7 cellular contexts compared by ENCODE assay signal in genomic region chr1:27569088-27569459, GRCh38. TPM values are rescaled to one million over a fixed set of nuclear protein-coding genes. Genes with fewer than 3 reads are reported as not detected.
DNase-seq lines count a peak whose midpoint lies in the region; ATAC-seq, FAIRE-seq and TF ChIP-seq lines count a peak whose summit lies in the region.

No MANE protein-coding gene starts in this region.

- H3K27me3 ChIP-seq in IMR-90 (ENCODE audit: control insufficient read depth, insufficient read depth, low read length): no peaks in the 10 kb centered on the region
- H3K27me3 ChIP-seq in keratinocyte (ENCODE audit: control insufficient read depth, extremely low read depth, insufficient read depth, low read length): no peaks in the 10 kb centered on the region
- no peaks in the 10 kb centered on the region for H3K27me3 ChIP-seq in stomach smooth muscle (ENCODE audit: control insufficient read depth in 1 of 2, insufficient read depth in 2 of 2, low read length in 2 of 2)
- H3K27me3 ChIP-seq in SJCRH30: no peaks in the 10 kb centered on the region

- DNase-seq in IMR-90 (no peak), keratinocyte (ENCODE audit: low read depth, low spot score) (no peak), GM19238 (ENCODE audit: insufficient read length, low spot score) (no peak), SJCRH30 (no peak)
- no peak for DNase-seq in activated naive CD4-positive, alpha-beta T cell treated with anti-CD3 and anti-CD28 coated beads, Interleukin-2, amount 50 U/mL, for 72 hours (ENCODE audit: low spot score in 2 of 2)

- TF ChIP-seq POLR2A in IMR-90 (IDR thresholded peaks at IDR 0.05; ENCODE audit: low read depth, low read length): no peak

- H3K4me3 ChIP-seq in IMR-90 (ENCODE audit: insufficient read depth, low read depth, low read length): no peak overlapping the region
- H3K4me3 ChIP-seq in keratinocyte (ENCODE audit: control insufficient read depth in 2 of 3, extremely low read depth in 1 of 3, insufficient read depth in 2 of 3, low read depth in 1 of 3, low read length in 3 of 3): no peak overlapping the region
- H3K4me3 ChIP-seq in stomach smooth muscle (ENCODE audit: low read length in 2 of 2): peak overlapping the region; percentile 34 to 69
- no peak overlapping the region for H3K4me3 ChIP-seq in SJCRH30

- H2AFZ ChIP-seq in IMR-90 (replicated peaks; ENCODE audit: low read length, poor library complexity) (no peak overlapping the region), keratinocyte (ENCODE audit: control insufficient read depth, low read length) (no peak overlapping the region)

- H3K4me2 ChIP-seq in IMR-90 (ENCODE audit: low read depth, low read length) (no peak overlapping the region; the same call in 1 of the 2 replicates), keratinocyte (ENCODE audit: control insufficient read depth, extremely low read depth, insufficient read depth, low read depth, low read length) (peak overlapping the region; percentile 46)

- FAIRE-seq in keratinocyte (lab: Jason Lieb, UNC): no peak

- H2AK5ac ChIP-seq in IMR-90 (ENCODE audit: low read depth, low read length): peak overlapping the region; percentile 43

- H3K9me3 Mint-ChIP-seq in activated naive CD4-positive, alpha-beta T cell treated with anti-CD3 and anti-CD28 coated beads, Interleukin-2, amount 50 U/mL, for 72 hours: no peaks in the 10 kb centered on the region

- no peak overlapping the region for H3K56ac ChIP-seq in IMR-90 (ENCODE audit: extremely low read depth, insufficient read depth, low read length)

- H2BK15ac ChIP-seq in IMR-90 (ENCODE audit: low read depth, low read length): no peak overlapping the region

- H3K4ac ChIP-seq in IMR-90 (ENCODE audit: low read depth, low read length): peak overlapping the region; percentile 15; the same call in 1 of the 2 replicates

- ATAC-seq in IMR-90 (ENCODE audit: low read depth) (no peak), HG03354 (IDR thresholded peaks at IDR 0.05; ENCODE audit: poor library complexity, severe bottlenecking, unreplicated experiment) (no peak)
- ATAC-seq in activated naive CD4-positive, alpha-beta T cell treated with anti-CD3 and anti-CD28 coated beads, Interleukin-2, amount 50 U/mL, for 72 hours: peak; percentile 5 to 19

- H2BK120ac ChIP-seq in IMR-90 (ENCODE audit: low read depth, low read length): no peak overlapping the region

- H3K9ac ChIP-seq in IMR-90 (ENCODE audit: low read depth, low read length) (0 out of 2 replicates have a peak overlapping the region, but pooled peaks have one; percentile 7), keratinocyte (ENCODE audit: control insufficient read depth, extremely low read depth, insufficient read depth, low read length) (peak overlapping the region; percentile 54), stomach smooth muscle (ENCODE audit: low read length in 2 of 2) (peak overlapping the region; percentile 21 to 47)

- TF ChIP-seq CTCF in IMR-90 (conservative IDR thresholded peaks at IDR 0.05; ENCODE audit: low read depth, low read length) (no peak), keratinocyte (optimal IDR thresholded peaks at IDR 0.05 in 1 of 3, IDR thresholded peaks at IDR 0.05 in 1 of 3, conservative IDR thresholded peaks at IDR 0.05 in 1 of 3; ENCODE audit: extremely low read depth in 1 of 3, insufficient read depth in 2 of 3, low read length in 3 of 3) (no peak)

- H3K23ac ChIP-seq in IMR-90 (ENCODE audit: low read depth, low read length): peak overlapping the region; percentile 69; the same call in 1 of the 2 replicates

- H3K18ac ChIP-seq in IMR-90 (ENCODE audit: low read depth, low read length): no peak overlapping the region

- intact Hi-C loops in IMR-90 (cut with micrococcal nuclease): no loop called here

- no peak for TF ChIP-seq RAD21 in IMR-90 (IDR thresholded peaks at IDR 0.05; ENCODE audit: low read length)

- CTCF ChIA-PET in IMR-90 (lab: Yijun Ruan, JAX): interaction anchor here (0.8 to 3.0 kb wide), 4 partner anchors 10 to 33 kb away, joined by 4 to 13 read pairs (median 4); no protein-coding TSS in a partner anchor

- in situ Hi-C loops in IMR-90 (cut with MboI; ENCODE audit: low sequenced_read_pairs): no loop called here

- H3K27ac Mint-ChIP-seq in activated naive CD4-positive, alpha-beta T cell treated with anti-CD3 and anti-CD28 coated beads, Interleukin-2, amount 50 U/mL, for 72 hours: no peak overlapping the region

- H2BK5ac ChIP-seq in IMR-90 (ENCODE audit: low read depth, low read length, poor library complexity, severe bottlenecking): no peak overlapping the region

- peak overlapping the region; percentile 39 for H2AK9ac ChIP-seq in IMR-90 (replicated peaks; ENCODE audit: low read depth, low read length, poor library complexity)

- H3K4me1 ChIP-seq in IMR-90 (ENCODE audit: control insufficient read depth, insufficient read depth, low read length) (peaks cover 60% of the 10 kb centered on the region), keratinocyte (ENCODE audit: control insufficient read depth, extremely low read depth, insufficient read depth, low read length) (peaks cover 63% of the 10 kb centered on the region), stomach smooth muscle (ENCODE audit: control insufficient read depth, insufficient read depth, low read length) (peaks cover 100% of the 10 kb centered on the region), SJCRH30 (peaks cover 70% of the 10 kb centered on the region)

- H3K79me1 ChIP-seq in IMR-90 (ENCODE audit: low read depth in 1 of 2, low read length in 2 of 2): peaks cover 58 to 95% of the 10 kb centered on the region in 2 experiments; a peak in 3 of 4 replicates

- no peaks in the 10 kb centered on the region for H3K36me3 ChIP-seq in IMR-90 (ENCODE audit: control insufficient read depth, insufficient read depth, low read length)
- peaks cover 3 to 8% of the 10 kb centered on the region in 2 experiments for H3K36me3 ChIP-seq in keratinocyte (ENCODE audit: control insufficient read depth in 2 of 2, extremely low read depth in 1 of 2, insufficient read depth in 2 of 2, low read length in 2 of 2)
- H3K36me3 ChIP-seq in stomach smooth muscle (ENCODE audit: control insufficient read depth in 2 of 2, insufficient read depth in 2 of 2, low read length in 2 of 2): peaks cover 0 to 2% of the 10 kb centered on the region in 2 donors
- peaks cover 16% of the 10 kb centered on the region; the same call in 1 of the 2 replicates for H3K36me3 ChIP-seq in SJCRH30

- H3K27ac ChIP-seq in IMR-90 (ENCODE audit: insufficient read depth, low read length): no peak overlapping the region
- H3K27ac ChIP-seq in keratinocyte (ENCODE audit: control insufficient read depth, insufficient read depth, low read length): peak overlapping the region; percentile 44
- H3K27ac ChIP-seq in stomach smooth muscle (ENCODE audit: low read length): peak overlapping the region; percentile 94
- no peak overlapping the region for H3K27ac ChIP-seq in SJCRH30

- H3K14ac ChIP-seq in IMR-90 (replicated peaks; ENCODE audit: low read depth, low read length): no peak overlapping the region

- H3K9me3 ChIP-seq in IMR-90 (ENCODE audit: control insufficient read depth, insufficient read depth, low read length) (no peaks in the 10 kb centered on the region), keratinocyte (ENCODE audit: control insufficient read depth, low read depth, low read length) (no peaks in the 10 kb centered on the region), stomach smooth muscle (ENCODE audit: control insufficient read depth in 2 of 2, low read length in 2 of 2) (no peaks in the 10 kb centered on the region), SJCRH30 (replicated peaks) (no peaks in the 10 kb centered on the region)

- H4K91ac ChIP-seq in IMR-90 (ENCODE audit: insufficient read depth, low read depth, low read length): 0 out of 2 replicates have a peak overlapping the region, but pooled peaks have one; percentile 9

- no TSS peak for BruUV-seq in IMR-90 (replicated peaks; lab: Mats Ljungman, UMichigan)

- peaks cover 39% of the 10 kb centered on the region for H3K79me2 ChIP-seq in keratinocyte (ENCODE audit: control insufficient read depth, insufficient read depth, low read length)

- dilution Hi-C loops in IMR-90 (cut with HindIII; ENCODE audit: low sequenced_read_pairs, unreplicated experiment): no loop called here
- dilution Hi-C loops in keratinocyte (cut with MboI; ENCODE audit: extremely low pct_ligation_motif_present, low sequenced_read_pairs): no loop called here

- H3K9me1 ChIP-seq in IMR-90 (ENCODE audit: insufficient read depth, low read length): peaks cover 20% of the 10 kb centered on the region
- no peaks in the 10 kb centered on the region for H3K9me1 ChIP-seq in keratinocyte (ENCODE audit: control insufficient read depth, extremely low read depth, insufficient read depth, low read length)

- H3K36me3 Mint-ChIP-seq in activated naive CD4-positive, alpha-beta T cell treated with anti-CD3 and anti-CD28 coated beads, Interleukin-2, amount 50 U/mL, for 72 hours: no peaks in the 10 kb centered on the region

- no peak overlapping the region for H4K5ac ChIP-seq in IMR-90 (ENCODE audit: low read depth, low read length)

- H4K8ac ChIP-seq in IMR-90 (ENCODE audit: low read depth in 2 of 2, low read length in 2 of 2): no peak overlapping the region; a peak in 1 of 4 replicates

- POLR2A ChIA-PET in IMR-90 (lab: Charles Lee; ENCODE audit: unreplicated experiment): no interaction called here

- 0 out of 2 replicates have a peak overlapping the region, but pooled peaks have one; percentile 38 for H2BK20ac ChIP-seq in IMR-90 (ENCODE audit: low read depth, low read length)

- H4K20me1 ChIP-seq in IMR-90 (ENCODE audit: insufficient read depth, low read length) (peaks cover 59% of the 10 kb centered on the region), keratinocyte (ENCODE audit: control insufficient read depth, extremely low read depth, insufficient read depth, low read length) (no peaks in the 10 kb centered on the region)

- whole genome bisulfite sequencing in IMR-90 (ENCODE audit: extremely low coverage in 2 of 2, insufficient read length in 1 of 2), 2 experiments: 90% methylated on average over 2 of the region's 3 CpGs; no CpG with 5 or more reads in 1 of the 2 experiments

TF ChIP-seq in IMR-90, 13 proteins besides CTCF, POLR2A, EP300 and RAD21 (continues in another document):
- TF ChIP-seq FOS (IDR thresholded peaks at IDR 0.05; ENCODE audit: low read depth, low read length): no peak

RNA-seq across cellular contexts. Expression of gene AHDC1, which starts 34.9 kb away (rescaled TPM):
- 1.7 and 2.0 TPM in 2 replicates for total RNA-seq in IMR-90 (2012; rRNA removed)
- polyA plus RNA-seq in IMR-90 (2012; rRNA removed) (11.6 and 16.1 TPM in 2 replicates), keratinocyte (3.9 to 4.2 TPM (median 4.1 TPM) in 3 replicates)
- 4.9 and 11.5 TPM in 2 replicates for polyA plus RNA-seq in IMR-90 (2012; cell fraction: cytosol; rRNA removed)
- 25.9 and 46.8 TPM in 2 replicates for polyA plus RNA-seq in IMR-90 (2012; cell fraction: nucleus; rRNA removed; ENCODE audit: low replicate concordance)
- total RNA-seq in activated naive CD4-positive, alpha-beta T cell treated with anti-CD3 and anti-CD28 coated beads, Interleukin-2, amount 50 U/mL, for 72 hours: 10 to 100 TPM; 12.8 to 16.5 TPM
- polyA plus RNA-seq in keratinocyte (2011; ENCODE audit: low read depth): 7.2 TPM
- polyA plus RNA-seq in keratinocyte (2011; cell fraction: cytosol; rRNA removed): 3.6 and 5.3 TPM in 2 replicates
- polyA plus RNA-seq in keratinocyte (2011; cell fraction: nucleus; rRNA removed): 24.5 and 32.9 TPM in 2 replicates
- 13.6 and 18.7 TPM in 2 replicates for polyA plus RNA-seq in keratinocyte (2012; ENCODE audit: low replicate concordance)
- polyA minus RNA-seq in keratinocyte: 7.9 to 15.7 TPM (median 10.4 TPM) in 3 replicates
- polyA minus RNA-seq in keratinocyte (2011; cell fraction: cytosol; rRNA and poly(A)+ RNA removed): 8.8 TPM
- 19.1 and 26.2 TPM in 2 replicates for polyA minus RNA-seq in keratinocyte (2011; cell fraction: nucleus; rRNA and poly(A)+ RNA removed)
- 29.7 and 30.6 TPM in 2 replicates for total RNA-seq in SJCRH30 (2014; rRNA removed; shearing (Covaris generic))

Comparison
In these comparisons a context has a peak if more than half of its experiments do, and no peak if none do; other contexts are left out.
1. ATAC-seq: peak in activated naive CD4-positive, alpha-beta T cell treated with anti-CD3 and anti-CD28 coated beads, Interleukin-2, amount 50 U/mL, for 72 hours (2 of 2); none in IMR-90 (single experiment) and HG03354 (single experiment).
2. H3K27ac ChIP-seq: peak in keratinocyte (single experiment) and stomach smooth muscle (single experiment); none in IMR-90 (single experiment) and SJCRH30 (single experiment).
3. H3K4me3 ChIP-seq: peak in stomach smooth muscle (2 of 2); none in IMR-90 (single experiment), keratinocyte (0 of 3) and SJCRH30 (single experiment).
4. Peak in every context shown above with its lines, with median percentiles within 50 percentile points of each other: H3K9ac ChIP-seq.